ENCODE assay signal across 8 cellular contexts in genomic region chr22:26756675-26757293, GRCh38.
A peak's percentile ranks its signal among the peaks of the same experiment; 100 is the strongest.
DNase-seq lines count a peak whose midpoint lies in the region; ATAC-seq, FAIRE-seq and TF ChIP-seq lines count a peak whose summit lies in the region.

No MANE protein-coding gene starts in this region.

- FAIRE-seq in GM19239 (lab: Jason Lieb, UNC): no peak

- peak; percentile 91 for TF ChIP-seq CTCF in 22Rv1 (IDR thresholded peaks at IDR 0.05)
- TF ChIP-seq CTCF in RWPE1 (conservative IDR thresholded peaks at IDR 0.05; ENCODE audit: low read depth): peak; percentile 89
- TF ChIP-seq CTCF in gastrocnemius medialis (IDR thresholded peaks at IDR 0.05 in 4 of 5, conservative IDR thresholded peaks at IDR 0.05 in 1 of 5): peak; percentile 79 to 95 (median 88)

- CTCF ChIA-PET in RWPE1 (lab: Yijun Ruan, JAX): interaction anchor here (0.6 to 0.8 kb wide), 8 partner anchors 28 to 1170 kb away, joined by 3 to 4 read pairs (median 4); no protein-coding TSS in a partner anchor

- no peaks in the 10 kb centered on the region for H3K9me3 ChIP-seq in gastrocnemius medialis

- POLR2A ChIA-PET in RWPE1 (lab: Yijun Ruan, JAX; ENCODE audit: low non-redundant PET): no interaction called here

- intact Hi-C loops in gastrocnemius medialis (cut with DNase I; ENCODE audit: low total_unique reads): loop anchor here (5.0 to 10.0 kb wide), 4 partner anchors 1051 to 1838 kb away; no protein-coding TSS in a partner anchor

- no peaks in the 10 kb centered on the region for H3K36me3 ChIP-seq in gastrocnemius medialis

- ATAC-seq in gastrocnemius medialis (peak; percentile 33 to 70), GM18520 (IDR thresholded peaks at IDR 0.05; ENCODE audit: unreplicated experiment) (no peak), HG03280 (IDR thresholded peaks at IDR 0.05; ENCODE audit: unreplicated experiment) (no peak)

- H3K4me3 ChIP-seq in gastrocnemius medialis: peak overlapping the region in 1 of 4 donors; percentile 32

- H3K27me3 ChIP-seq in gastrocnemius medialis: no peaks in the 10 kb centered on the region

- H3K27ac ChIP-seq in 22Rv1 (no peak overlapping the region), RWPE1 (no peak overlapping the region), angular gyrus (ENCODE audit: low read depth, low read length) (peak overlapping the region; percentile 50), gastrocnemius medialis (no peak overlapping the region)

- in situ Hi-C loops in gastrocnemius medialis (cut with MboI; ENCODE audit: low sequenced_read_pairs in 4 of 4): loop anchor here in 2 of 4 donors (25.0 kb wide), 1 partner anchor 1056 kb away; the partner anchor contains the start of gene MN1 (in 2 of the 2)

- peak; percentile 48 for DNase-seq in GM19239 (ENCODE audit: insufficient read length, low spot score)
- DNase-seq in RWPE1 (ENCODE audit: low spot score): peak; percentile 13
- DNase-seq in hippocampal formation (lab: John Stamatoyannopoulos, UW): peak; percentile 31 to 53
- DNase-seq in gastrocnemius medialis: no peak

- H3K4me1 ChIP-seq in gastrocnemius medialis: peaks cover 0 to 3% of the 10 kb centered on the region in 2 donors

- TF ChIP-seq POLR2A in gastrocnemius medialis (IDR thresholded peaks at IDR 0.05): no peak

Comparison
In these comparisons a context has a peak if more than half of its experiments do, and no peak if none do; other contexts are left out.
1. DNase-seq: peak in GM19239 (single experiment), RWPE1 (single experiment) and hippocampal formation (2 of 2); none in gastrocnemius medialis (0 of 2).
2. ATAC-seq: peak in gastrocnemius medialis (2 of 2); none in GM18520 (single experiment) and HG03280 (single experiment).
3. Peak in every context shown above with its lines, with median percentiles within 50 percentile points of each other: CTCF ChIP-seq.